In the genomic region with DNA sequence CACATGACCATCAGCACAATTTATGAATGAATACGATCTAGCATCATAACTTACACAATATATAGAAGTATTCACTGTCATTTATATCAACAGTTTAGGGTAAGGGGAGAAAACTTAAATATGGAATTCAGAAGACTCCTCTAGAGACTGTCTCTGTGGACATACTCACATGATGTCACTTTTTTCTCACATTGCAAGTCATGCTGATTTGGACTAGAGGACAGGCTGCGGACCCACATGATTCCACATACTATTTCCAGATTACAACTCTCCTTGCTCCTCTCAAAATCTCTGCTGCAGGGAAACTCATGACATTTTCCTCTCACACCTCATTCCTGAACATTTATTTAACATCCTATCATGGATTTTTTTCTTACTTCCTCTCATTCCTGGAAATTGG, we compare ENCODE assay signal across 38 cellular contexts. TPM values are rescaled to one million over a fixed set of nuclear protein-coding genes. Genes with fewer than 3 reads are reported as not detected.
"Had no signal": no experiment of that assay in that cellular context is flagged by ENCODE, and none has a peak within 500 bp of the region (broad histone marks: within the 10 kb centered on the region; RNA-seq: fewer than 3 reads in every experiment).

No MANE protein-coding gene starts in this region.

- H3K4me3 ChIP-seq: MG63 had no signal

- DNase-seq: Karpas-422, Kasumi-1, MG63, MM.1S, MV-4-11, NCI-H1092, NCI-H1092 treated with DMSO at 0.1 percent for 48 hours, NCI-H1105, NCI-H1105 treated with DMSO at 0.1 percent for 48 hours, NCI-H1417, NCI-H1417 treated with DMSO at 0.1 percent for 48 hours, NCI-H1436, NCI-H1436 treated with DMSO at 0.1 percent for 48 hours, NCI-H146, NCI-H1694, NCI-H1694 treated with DMSO at 0.1 percent for 48 hours, NCI-H187, NCI-H187 treated with DMSO at 0.1 percent for 48 hours, NCI-H1930, NCI-H2029, NCI-H2029 treated with DMSO at 0.1 percent for 48 hours, NCI-H2081, NCI-H2081 treated with DMSO at 0.1 percent for 48 hours, NCI-H2107, NCI-H2171, NCI-H2171 treated with DMSO at 0.1 percent for 48 hours, NCI-H2227 treated with DMSO at 0.1 percent for 48 hours, NCI-H226, NCI-H345, NCI-H446, NCI-H446 treated with DMSO at 0.1 percent for 48 hours, NCI-H510A, NCI-H510A treated with DMSO at 0.1 percent for 48 hours, NCI-H524 had no signal

- H3K27me3 ChIP-seq: MG63 had no signal

- H3K9me3 ChIP-seq: MG63 had no signal

- H3K36me3 ChIP-seq: MG63 had no signal

RNA-seq across cellular contexts. Expression of a gene that starts 13.4 kb away (rescaled TPM):
- total RNA-seq: LHCN-M2, M059J, MCF 10A, NCI-H460 had no signal
